8 cellular contexts compared by ENCODE assay signal in genomic region chr1:63691672-63692425, GRCh38.
DNase-seq lines count a peak whose midpoint lies in the region; ATAC-seq and TF ChIP-seq lines count a peak whose summit lies in the region.

No MANE protein-coding gene starts in this region.

- no peak overlapping the region for H3K4me3 ChIP-seq in Peyer's patch
- H3K4me3 ChIP-seq in kidney epithelial cell (ENCODE audit: low read depth, low read length) = no peak overlapping the region

- TF ChIP-seq CTCF in Peyer's patch (IDR thresholded peaks at IDR 0.05) = peak; percentile 39 to 90 (median 81)
- TF ChIP-seq CTCF in kidney epithelial cell (IDR thresholded peaks at IDR 0.05; ENCODE audit: insufficient read depth, low read length, poor library complexity, severe bottlenecking) = peak; percentile 78

- peaks cover 4% of the 10 kb centered on the region for H3K27me3 Mint-ChIP-seq in stimulated activated naive CD8-positive, alpha-beta T cell treated with anti-CD3 and anti-CD28 coated beads, Interleukin-15, Interleukin-2, amounts not matched to agents 100 ng/mL and 50 ng/mL, for 24 hours

- no peak overlapping the region for H3K27ac ChIP-seq in Peyer's patch

- no peaks in the 10 kb centered on the region for H3K36me3 Mint-ChIP-seq in stimulated activated naive CD8-positive, alpha-beta T cell treated with anti-CD3 and anti-CD28 coated beads, Interleukin-15, Interleukin-2, amounts not matched to agents 100 ng/mL and 50 ng/mL, for 24 hours (ENCODE audit: low read depth)

- H3K9me3 Mint-ChIP-seq in stimulated activated naive CD8-positive, alpha-beta T cell treated with anti-CD3 and anti-CD28 coated beads, Interleukin-15, Interleukin-2, amounts not matched to agents 100 ng/mL and 50 ng/mL, for 24 hours = no peaks in the 10 kb centered on the region

- H3K27ac Mint-ChIP-seq in stimulated activated naive CD8-positive, alpha-beta T cell treated with anti-CD3 and anti-CD28 coated beads, Interleukin-15, Interleukin-2, amounts not matched to agents 100 ng/mL and 50 ng/mL, for 24 hours = peak overlapping the region; percentile 27

- peak; percentile 16 for DNase-seq in DMS79 treated with DMSO at 0.1 percent for 48 hours (lab: John Stamatoyannopoulos, UW)
- peak; percentile 79 for DNase-seq in LoVo (ENCODE audit: low spot score)
- peak in 2 of 3 donors; percentile 28 to 73 for DNase-seq in Peyer's patch
- DNase-seq in cerebellar cortex (ENCODE audit: low spot score) = peak; percentile 85
- peak; percentile 70 for DNase-seq in kidney epithelial cell (ENCODE audit: low read depth)
- no peak for DNase-seq in GOT3 (lab: John Stamatoyannopoulos, UW)

- peak; percentile 69 for ATAC-seq in GM21423 (IDR thresholded peaks at IDR 0.05; ENCODE audit: unreplicated experiment)

- TF ChIP-seq POLR2A in Peyer's patch (IDR thresholded peaks at IDR 0.05) = no peak

- no peaks in the 10 kb centered on the region for H3K27me3 ChIP-seq in Peyer's patch
- no peaks in the 10 kb centered on the region for H3K27me3 ChIP-seq in kidney epithelial cell (ENCODE audit: control insufficient read depth, insufficient read depth, low read length)

- H3K4me3 Mint-ChIP-seq in stimulated activated naive CD8-positive, alpha-beta T cell treated with anti-CD3 and anti-CD28 coated beads, Interleukin-15, Interleukin-2, amounts not matched to agents 100 ng/mL and 50 ng/mL, for 24 hours = no peak overlapping the region

- H3K36me3 ChIP-seq in Peyer's patch = no peaks in the 10 kb centered on the region
- no peaks in the 10 kb centered on the region for H3K36me3 ChIP-seq in kidney epithelial cell (ENCODE audit: control insufficient read depth, insufficient read depth, low read length)

- no peaks in the 10 kb centered on the region for H3K4me1 ChIP-seq in Peyer's patch

- H3K4me1 Mint-ChIP-seq in stimulated activated naive CD8-positive, alpha-beta T cell treated with anti-CD3 and anti-CD28 coated beads, Interleukin-15, Interleukin-2, amounts not matched to agents 100 ng/mL and 50 ng/mL, for 24 hours (ENCODE audit: low read depth) = no peaks in the 10 kb centered on the region

- H3K9me3 ChIP-seq in Peyer's patch = no peaks in the 10 kb centered on the region
